8 cellular contexts compared by ENCODE assay signal in genomic region chr7:92588561-92588960, GRCh38. TPM values are rescaled to one million over a fixed set of nuclear protein-coding genes. Genes with fewer than 3 reads are reported as not detected.
DNase-seq lines count a peak whose midpoint lies in the region; ATAC-seq and TF ChIP-seq lines count a peak whose summit lies in the region.

No MANE protein-coding gene starts in this region.

- H2AFZ ChIP-seq in fibroblast of lung (ENCODE audit: low read length): no peak overlapping the region

- TF ChIP-seq CTCF in fibroblast of lung (conservative IDR thresholded peaks at IDR 0.05 in 1 of 2, IDR thresholded peaks at IDR 0.05 in 1 of 2; ENCODE audit: low read depth in 1 of 2, low read length in 2 of 2): no peak
- no peak for TF ChIP-seq CTCF in GM20000 (IDR thresholded peaks at IDR 0.05; ENCODE audit: extremely low read depth, missing control alignments)

- peak overlapping the region; percentile 86 for H3K4me2 ChIP-seq in fibroblast of lung (ENCODE audit: extremely low read depth, insufficient read depth, low read length)

- H3K27ac Mint-ChIP-seq in activated CD8-positive, alpha-beta memory T cell treated with anti-CD3 and anti-CD28 coated beads, Interleukin-2, amount 10 ng/mL, durations not matched to agents 7 days and 5 days: peak overlapping the region; percentile 97
- peak overlapping the region; percentile 73 for H3K27ac Mint-ChIP-seq in T-helper 2 cell treated with Interferon-gamma antibody and Interleukin-4, amounts not matched to agents 5 μg/mL and 100 μg/mL, for 36 hours
- H3K27ac Mint-ChIP-seq in stimulated activated naive CD8-positive, alpha-beta T cell treated with anti-CD3 and anti-CD28 coated beads, Interleukin-15, amount 100 ng/mL, for 72 hours: peak overlapping the region in 1 of 2 donors; percentile 24

- H3K9me3 Mint-ChIP-seq in activated CD8-positive, alpha-beta memory T cell treated with anti-CD3 and anti-CD28 coated beads, Interleukin-2, amount 10 ng/mL, durations not matched to agents 7 days and 5 days (ENCODE audit: low read depth): no peaks in the 10 kb centered on the region
- peaks cover 6% of the 10 kb centered on the region for H3K9me3 Mint-ChIP-seq in T-helper 2 cell treated with Interferon-gamma antibody and Interleukin-4, amounts not matched to agents 5 μg/mL and 100 μg/mL, for 36 hours
- H3K9me3 Mint-ChIP-seq in stimulated activated naive CD8-positive, alpha-beta T cell treated with anti-CD3 and anti-CD28 coated beads, Interleukin-15, amount 100 ng/mL, for 72 hours: peaks cover 0 to 4% of the 10 kb centered on the region in 2 donors

- ATAC-seq in activated CD8-positive, alpha-beta memory T cell treated with anti-CD3 and anti-CD28 coated beads, Interleukin-2, amount 10 ng/mL, durations not matched to agents 7 days and 5 days: no peak
- ATAC-seq in stimulated activated naive CD8-positive, alpha-beta T cell treated with anti-CD3 and anti-CD28 coated beads, Interleukin-15, amount 100 ng/mL, for 72 hours: no peak

- peaks cover 5% of the 10 kb centered on the region for H4K20me1 ChIP-seq in fibroblast of lung (ENCODE audit: control insufficient read depth, extremely low read depth, insufficient read depth, low read length)

- H3K4me3 ChIP-seq in fibroblast of lung (replicated peaks in 1 of 4; ENCODE audit: control extremely low read depth in 1 of 4, insufficient read depth in 1 of 4, low read depth in 3 of 4, low read length in 4 of 4): peak overlapping the region; percentile 77 to 96 (median 86)

- peaks cover 63% of the 10 kb centered on the region for H3K79me2 ChIP-seq in fibroblast of lung (ENCODE audit: control insufficient read depth, insufficient read depth, low read length)

- H3K4me1 ChIP-seq in fibroblast of lung (ENCODE audit: control insufficient read depth, extremely low read depth, insufficient read depth, low read length): peaks cover 7% of the 10 kb centered on the region

- H3K27me3 Mint-ChIP-seq in activated CD8-positive, alpha-beta memory T cell treated with anti-CD3 and anti-CD28 coated beads, Interleukin-2, amount 10 ng/mL, durations not matched to agents 7 days and 5 days: peaks cover 3% of the 10 kb centered on the region
- H3K27me3 Mint-ChIP-seq in T-helper 2 cell treated with Interferon-gamma antibody and Interleukin-4, amounts not matched to agents 5 μg/mL and 100 μg/mL, for 36 hours (ENCODE audit: low read depth): no peaks in the 10 kb centered on the region
- H3K27me3 Mint-ChIP-seq in stimulated activated naive CD8-positive, alpha-beta T cell treated with anti-CD3 and anti-CD28 coated beads, Interleukin-15, amount 100 ng/mL, for 72 hours: peaks cover 8% of the 10 kb centered on the region

- no peak overlapping the region for H3K9ac ChIP-seq in fibroblast of lung (ENCODE audit: insufficient read depth, low read length)

- no peaks in the 10 kb centered on the region for H3K36me3 ChIP-seq in fibroblast of lung (ENCODE audit: control insufficient read depth, insufficient read depth, low read length)

- no peak overlapping the region for H3K27ac ChIP-seq in fibroblast of lung (ENCODE audit: insufficient read depth, low read length)

- peak overlapping the region; percentile 88 for H3K4me3 Mint-ChIP-seq in activated CD8-positive, alpha-beta memory T cell treated with anti-CD3 and anti-CD28 coated beads, Interleukin-2, amount 10 ng/mL, durations not matched to agents 7 days and 5 days
- H3K4me3 Mint-ChIP-seq in T-helper 2 cell treated with Interferon-gamma antibody and Interleukin-4, amounts not matched to agents 5 μg/mL and 100 μg/mL, for 36 hours: peak overlapping the region; percentile 95
- peak overlapping the region; percentile 89 to 97 for H3K4me3 Mint-ChIP-seq in stimulated activated naive CD8-positive, alpha-beta T cell treated with anti-CD3 and anti-CD28 coated beads, Interleukin-15, amount 100 ng/mL, for 72 hours

- peak; percentile 49 for DNase-seq in activated CD8-positive, alpha-beta memory T cell treated with anti-CD3 and anti-CD28 coated beads, Interleukin-2, amount 10 ng/mL, durations not matched to agents 7 days and 5 days
- no peak for DNase-seq in activated CD8-positive, alpha-beta memory T cell treated with anti-CD3 and anti-CD28 coated beads, Interleukin-2, amount 50 U/mL, for 48 hours
- DNase-seq in T-helper 2 cell treated with Interferon-gamma antibody and Interleukin-4, amounts not matched to agents 5 μg/mL and 100 μg/mL, for 36 hours (ENCODE audit: low spot score): no peak
- DNase-seq in fibroblast of lung (ENCODE audit: low read depth in 2 of 2) (peak in 1 of 2 donors; percentile 35), GM20000 (ENCODE audit: low spot score) (no peak), NCI-H1105 (lab: John Stamatoyannopoulos, UW) (no peak)
- no peak for DNase-seq in stimulated activated naive CD8-positive, alpha-beta T cell treated with anti-CD3 and anti-CD28 coated beads, Interleukin-15, amount 100 ng/mL, for 72 hours
- DNase-seq in stimulated activated naive CD4-positive, alpha-beta T cell (lab: John Stamatoyannopoulos, UW): no peak

- no peaks in the 10 kb centered on the region for H3K9me3 ChIP-seq in fibroblast of lung (ENCODE audit: control insufficient read depth, insufficient read depth, low read depth, low read length)

- peaks cover 52% of the 10 kb centered on the region for H3K4me1 Mint-ChIP-seq in activated CD8-positive, alpha-beta memory T cell treated with anti-CD3 and anti-CD28 coated beads, Interleukin-2, amount 10 ng/mL, durations not matched to agents 7 days and 5 days
- H3K4me1 Mint-ChIP-seq in T-helper 2 cell treated with Interferon-gamma antibody and Interleukin-4, amounts not matched to agents 5 μg/mL and 100 μg/mL, for 36 hours (ENCODE audit: low read depth): peaks cover 46% of the 10 kb centered on the region
- H3K4me1 Mint-ChIP-seq in stimulated activated naive CD8-positive, alpha-beta T cell treated with anti-CD3 and anti-CD28 coated beads, Interleukin-15, amount 100 ng/mL, for 72 hours: peaks cover 47% of the 10 kb centered on the region

- H3K27me3 ChIP-seq in fibroblast of lung (ENCODE audit: control insufficient read depth, insufficient read depth, low read length): no peaks in the 10 kb centered on the region

- peaks cover 29% of the 10 kb centered on the region for H3K36me3 Mint-ChIP-seq in activated CD8-positive, alpha-beta memory T cell treated with anti-CD3 and anti-CD28 coated beads, Interleukin-2, amount 10 ng/mL, durations not matched to agents 7 days and 5 days
- H3K36me3 Mint-ChIP-seq in T-helper 2 cell treated with Interferon-gamma antibody and Interleukin-4, amounts not matched to agents 5 μg/mL and 100 μg/mL, for 36 hours (ENCODE audit: low read depth): peaks cover 33% of the 10 kb centered on the region

- CTCF ChIA-PET in activated CD8-positive, alpha-beta memory T cell treated with anti-CD3 and anti-CD28 coated beads, Interleukin-2, amount 10 ng/mL, durations not matched to agents 7 days and 5 days (lab: Charles Lee): interaction anchor here (0.8 to 4.8 kb wide), 5 partner anchors 9 to 141 kb away, joined by 3 to 32 read pairs (median 3); no protein-coding TSS in a partner anchor

RNA-seq across cellular contexts. Expression of gene FAM133B, which starts 1.6 kb away (rescaled TPM):
- total RNA-seq in activated CD8-positive, alpha-beta memory T cell treated with anti-CD3 and anti-CD28 coated beads, Interleukin-2, amount 10 ng/mL, durations not matched to agents 7 days and 5 days: 10 to 100 TPM; 30.8 to 35.9 TPM
- total RNA-seq in fibroblast of lung: 13.6 and 20.3 TPM in 2 replicates
- 21.8 and 22.0 TPM in 2 replicates for polyA plus RNA-seq in fibroblast of lung
- 19.6 and 21.3 TPM in 2 replicates for polyA plus RNA-seq in fibroblast of lung (2012)
- polyA minus RNA-seq in fibroblast of lung (ENCODE audit: low replicate concordance): 0.31 and 3.0 TPM in 2 replicates

RNA-seq across cellular contexts. Expression of gene RBM48, which starts 60.0 kb away (rescaled TPM):
- total RNA-seq in activated CD8-positive, alpha-beta memory T cell treated with anti-CD3 and anti-CD28 coated beads, Interleukin-2, amount 10 ng/mL, durations not matched to agents 7 days and 5 days: 10 to 100 TPM; 18.5 to 19.0 TPM
- total RNA-seq in fibroblast of lung: 10.3 and 12.2 TPM in 2 replicates
- 7.4 and 9.8 TPM in 2 replicates for polyA plus RNA-seq in fibroblast of lung
- 5.3 and 6.8 TPM in 2 replicates for polyA plus RNA-seq in fibroblast of lung (2012)
- 0.78 and 1.5 TPM in 2 replicates for polyA minus RNA-seq in fibroblast of lung (ENCODE audit: low replicate concordance)
